9 cellular contexts compared by ENCODE assay signal in genomic region chrX:12972867-12973560, GRCh38. TPM values are rescaled to one million over a fixed set of nuclear protein-coding genes. Genes with fewer than 3 reads are reported as not detected.
A peak's percentile ranks its signal among the peaks of the same experiment; 100 is the strongest.
DNase-seq lines count a peak whose midpoint lies in the region; ATAC-seq, FAIRE-seq and TF ChIP-seq lines count a peak whose summit lies in the region.
"Had no signal": no experiment of that assay in that cellular context is flagged by ENCODE, and none has a peak within 500 bp of the region (broad histone marks: within the 10 kb centered on the region; RNA-seq: fewer than 3 reads in every experiment).

No MANE protein-coding gene starts in this region.

- H3K4me1 ChIP-seq in hepatocyte (ENCODE audit: insufficient read depth) (peaks cover 16% of the 10 kb centered on the region), prostate gland (replicated peaks) (no peaks in the 10 kb centered on the region)

- no peak for FAIRE-seq in GM12891 (lab: Jason Lieb, UNC)

- TF ChIP-seq POLR2A in GM12891 (IDR thresholded peaks at IDR 0.05; ENCODE audit: low read depth, low read length) (peak; percentile 9), prostate gland (IDR thresholded peaks at IDR 0.05) (no peak)

- no peak overlapping the region for H3K4me2 ChIP-seq in hepatocyte

- CTCF ChIA-PET in activated B cell treated with CpG ODN at 0.5 μM for 24 hours (lab: Charles Lee): interaction anchor here (1.3 to 8.0 kb wide), 7 partner anchors 17 to 284 kb away, joined by 3 to 54 read pairs (median 23); no protein-coding TSS in a partner anchor

- H3K27ac ChIP-seq in hepatocyte: peak overlapping the region; percentile 99
- peak overlapping the region in 1 of 2 donors; percentile 86 for H3K27ac ChIP-seq in prostate gland

- no peak for DNase-seq in GM12891 (ENCODE audit: insufficient read length, low spot score)
- DNase-seq in activated B cell treated with CpG ODN at 0.5 μM for 24 hours: no peak
- no peak for DNase-seq in hepatocyte (ENCODE audit: low spot score)
- no peak for DNase-seq in prostate gland (ENCODE audit: low spot score)
- DNase-seq in NCI-H446 (lab: John Stamatoyannopoulos, UW): no peak
- DNase-seq: NCI-H446 treated with DMSO at 0.1 percent for 48 hours, trophoblast cell had no signal

- no peaks in the 10 kb centered on the region for H3K9me2 ChIP-seq in hepatocyte (replicated peaks; ENCODE audit: insufficient read depth)

- H3K36me3 Mint-ChIP-seq in activated B cell treated with CpG ODN at 0.5 μM for 24 hours (ENCODE audit: low read depth): peaks cover 34% of the 10 kb centered on the region
- H3K36me3 Mint-ChIP-seq in stimulated activated memory B cell treated with anti-CD40 and anti-IgM and Interleukin-4, amounts not matched to agents 10 μg/mL and 1 μg/mL and 100 μg/mL, for 72 hours: peaks cover 28% of the 10 kb centered on the region

- POLR2A ChIA-PET in activated B cell treated with CpG ODN at 0.5 μM for 24 hours (lab: Charles Lee): interaction anchor here (0.9 to 20.9 kb wide), 10 partner anchors 21 to 680 kb away, joined by 3 to 931 read pairs (median 16); partner anchors contain the start of gene TCEANC

- WGBS in hepatocyte (ENCODE audit: low lambda C conversion rate, missing lambda C conversion rate): 97% methylated on average over 12 of the region's 12 CpGs
- 55% methylated on average over 12 of the region's 12 CpGs for WGBS in prostate gland

- intact Hi-C loops in activated B cell treated with CpG ODN at 0.5 μM for 24 hours (cut with micrococcal nuclease): loop anchor here (1.0 to 10.0 kb wide), 4 partner anchors 16 to 372 kb away; no protein-coding TSS in a partner anchor
- intact Hi-C loops in prostate gland (cut with DNase I): loop anchor here (5.0 kb wide), 1 partner anchor 119 kb away; no protein-coding TSS in a partner anchor

- H3K4me3 ChIP-seq in hepatocyte (no peak overlapping the region), prostate gland (no peak overlapping the region)

- H3K36me3 ChIP-seq in hepatocyte (replicated peaks; ENCODE audit: insufficient read depth, low read depth) (no peaks in the 10 kb centered on the region), prostate gland (no peaks in the 10 kb centered on the region)

- H2AFZ ChIP-seq in hepatocyte: no peak overlapping the region

- H3K9me3 ChIP-seq in hepatocyte (ENCODE audit: low read depth): no peaks in the 10 kb centered on the region
- no peaks in the 10 kb centered on the region for H3K9me3 ChIP-seq in prostate gland

- H4K20me1 ChIP-seq in hepatocyte (ENCODE audit: insufficient read depth, poor library complexity, severe bottlenecking): peaks cover 9% of the 10 kb centered on the region

- H3K27me3 Mint-ChIP-seq in activated B cell treated with CpG ODN at 0.5 μM for 24 hours: no peaks in the 10 kb centered on the region
- no peaks in the 10 kb centered on the region for H3K27me3 Mint-ChIP-seq in stimulated activated memory B cell treated with anti-CD40 and anti-IgM and Interleukin-4, amounts not matched to agents 10 μg/mL and 1 μg/mL and 100 μg/mL, for 72 hours

- H3K27me3 ChIP-seq in hepatocyte (no peaks in the 10 kb centered on the region), prostate gland (replicated peaks; ENCODE audit: insufficient read depth) (no peaks in the 10 kb centered on the region)

- peak overlapping the region; percentile 97 for H3K27ac Mint-ChIP-seq in activated B cell treated with CpG ODN at 0.5 μM for 24 hours
- peak overlapping the region; percentile 98 for H3K27ac Mint-ChIP-seq in stimulated activated memory B cell treated with anti-CD40 and anti-IgM and Interleukin-4, amounts not matched to agents 10 μg/mL and 1 μg/mL and 100 μg/mL, for 72 hours

- no peaks in the 10 kb centered on the region for H3K9me3 Mint-ChIP-seq in activated B cell treated with CpG ODN at 0.5 μM for 24 hours
- no peaks in the 10 kb centered on the region for H3K9me3 Mint-ChIP-seq in stimulated activated memory B cell treated with anti-CD40 and anti-IgM and Interleukin-4, amounts not matched to agents 10 μg/mL and 1 μg/mL and 100 μg/mL, for 72 hours

- ATAC-seq in activated B cell treated with CpG ODN at 0.5 μM for 24 hours (ENCODE audit: low read depth) (no peak), HG03045 (IDR thresholded peaks at IDR 0.05; ENCODE audit: unreplicated experiment) (no peak)
- ATAC-seq in stimulated activated memory B cell treated with anti-CD40 and anti-IgM and Interleukin-4, amounts not matched to agents 10 μg/mL and 1 μg/mL and 100 μg/mL, for 72 hours: no peak

- TF ChIP-seq CTCF in activated B cell treated with CpG ODN at 0.5 μM for 24 hours (IDR thresholded peaks at IDR 0.05): no peak
- no peak for TF ChIP-seq CTCF in hepatocyte (IDR thresholded peaks at IDR 0.05; ENCODE audit: poor library complexity)
- no peak for TF ChIP-seq CTCF in prostate gland (IDR thresholded peaks at IDR 0.05)

- H3K79me2 ChIP-seq in hepatocyte: peaks cover 46% of the 10 kb centered on the region

- peaks cover 53% of the 10 kb centered on the region for H3K4me1 Mint-ChIP-seq in activated B cell treated with CpG ODN at 0.5 μM for 24 hours
- H3K4me1 Mint-ChIP-seq in stimulated activated memory B cell treated with anti-CD40 and anti-IgM and Interleukin-4, amounts not matched to agents 10 μg/mL and 1 μg/mL and 100 μg/mL, for 72 hours: peaks cover 46% of the 10 kb centered on the region

- peak overlapping the region; percentile 94 for H3K4me3 Mint-ChIP-seq in activated B cell treated with CpG ODN at 0.5 μM for 24 hours
- H3K4me3 Mint-ChIP-seq in stimulated activated memory B cell treated with anti-CD40 and anti-IgM and Interleukin-4, amounts not matched to agents 10 μg/mL and 1 μg/mL and 100 μg/mL, for 72 hours: peak overlapping the region; percentile 99

TF ChIP-seq in GM12891, 5 proteins besides CTCF, POLR2A, EP300 and RAD21:
- TF ChIP-seq SPI1 (IDR thresholded peaks at IDR 0.05; ENCODE audit: low read depth, low read length) (no peak), TAF1 (IDR thresholded peaks at IDR 0.05; ENCODE audit: low read depth, low read length) (no peak), PAX5 (IDR thresholded peaks at IDR 0.05; ENCODE audit: insufficient read depth, low read length, severe bottlenecking) (no peak)

RNA-seq across cellular contexts. Expression of gene TMSB4X, which starts 1.9 kb away (rescaled TPM):
- 22,419 TPM for polyA plus RNA-seq in GM12891 (2012; ENCODE audit: low read depth, missing spikeins)
- 5,922 and 6,273 TPM in 2 replicates for total RNA-seq in activated B cell treated with CpG ODN at 0.5 μM for 24 hours
- total RNA-seq in hepatocyte: 6,141 and 6,242 TPM in 2 replicates
- polyA plus RNA-seq in hepatocyte: 9,038 and 9,758 TPM in 2 replicates
- total RNA-seq in prostate gland: 1,000 to 10,000 TPM; 1,116 to 1,330 TPM
